ENCODE assay signal across 8 cellular contexts in genomic region chr14:49977126-49977841, GRCh38.
DNase-seq lines count a peak whose midpoint lies in the region; ATAC-seq and TF ChIP-seq lines count a peak whose summit lies in the region.

No MANE protein-coding gene starts in this region.

- ATAC-seq in activated naive CD8-positive, alpha-beta T cell treated with anti-CD3 and anti-CD28 coated beads, Interleukin-2, amount 10 ng/mL, durations not matched to agents 7 days and 5 days (ENCODE audit: low read depth) = peak; percentile 88
- no peak for ATAC-seq in HG02970 (IDR thresholded peaks at IDR 0.05; ENCODE audit: low FRiP score, unreplicated experiment)

- peak; percentile 58 for DNase-seq in GM13977 (ENCODE audit: low spot score)
- no peak for DNase-seq in HFFc6
- peak; percentile 79 for DNase-seq in NOMO-1 treated with dmso at 0.1 percent for 144 hours (lab: John Stamatoyannopoulos, UW; ENCODE audit: unreplicated experiment)
- peak; percentile 42 for DNase-seq in activated naive CD8-positive, alpha-beta T cell treated with anti-CD3 and anti-CD28 coated beads, Interleukin-2, amount 10 ng/mL, durations not matched to agents 7 days and 5 days
- no peak for DNase-seq in erythroblast (lab: John Stamatoyannopoulos, UW)
- DNase-seq in NCI-H187 (lab: John Stamatoyannopoulos, UW) = no peak

- in situ Hi-C loops in GM13977 (cut with MboI; ENCODE audit: low pct_unique_long_range_greater_than_20kb, low sequenced_read_pairs, unreplicated experiment) = no loop called here

- no peaks in the 10 kb centered on the region for H3K36me3 Mint-ChIP-seq in HFFc6 (ENCODE audit: low read depth)
- peaks cover 39% of the 10 kb centered on the region for H3K36me3 Mint-ChIP-seq in activated naive CD8-positive, alpha-beta T cell treated with anti-CD3 and anti-CD28 coated beads, Interleukin-2, amount 10 ng/mL, durations not matched to agents 7 days and 5 days

- H3K4me1 Mint-ChIP-seq in HFFc6 (ENCODE audit: low read depth) = peaks cover 74% of the 10 kb centered on the region
- H3K4me1 Mint-ChIP-seq in activated naive CD8-positive, alpha-beta T cell treated with anti-CD3 and anti-CD28 coated beads, Interleukin-2, amount 10 ng/mL, durations not matched to agents 7 days and 5 days = peaks cover 74% of the 10 kb centered on the region

- no peaks in the 10 kb centered on the region for H3K27me3 ChIP-seq in thymus (ENCODE audit: control insufficient read depth, insufficient read depth)

- H3K9me3 Mint-ChIP-seq in HFFc6 = no peaks in the 10 kb centered on the region
- no peaks in the 10 kb centered on the region for H3K9me3 Mint-ChIP-seq in activated naive CD8-positive, alpha-beta T cell treated with anti-CD3 and anti-CD28 coated beads, Interleukin-2, amount 10 ng/mL, durations not matched to agents 7 days and 5 days

- TF ChIP-seq POLR2A in erythroblast (IDR thresholded peaks at IDR 0.05; ENCODE audit: low read length) = no peak

- H3K27me3 Mint-ChIP-seq in HFFc6 (ENCODE audit: insufficient read depth) = no peaks in the 10 kb centered on the region; the same call in 1 of the 2 replicates
- no peaks in the 10 kb centered on the region for H3K27me3 Mint-ChIP-seq in activated naive CD8-positive, alpha-beta T cell treated with anti-CD3 and anti-CD28 coated beads, Interleukin-2, amount 10 ng/mL, durations not matched to agents 7 days and 5 days

- no peak overlapping the region for H3K4me3 Mint-ChIP-seq in HFFc6
- peak overlapping the region; percentile 87 for H3K4me3 Mint-ChIP-seq in activated naive CD8-positive, alpha-beta T cell treated with anti-CD3 and anti-CD28 coated beads, Interleukin-2, amount 10 ng/mL, durations not matched to agents 7 days and 5 days

- H3K9me3 ChIP-seq in thymus (ENCODE audit: control insufficient read depth) = no peaks in the 10 kb centered on the region

- WGBS in thymus = 84% methylated on average over 5 of the region's 5 CpGs

- no peaks in the 10 kb centered on the region for H3K36me3 ChIP-seq in thymus (ENCODE audit: control insufficient read depth, insufficient read depth)

- peaks cover 13% of the 10 kb centered on the region for H3K4me1 ChIP-seq in thymus (ENCODE audit: control insufficient read depth, insufficient read depth, low read length)

- POLR2A ChIA-PET in activated naive CD8-positive, alpha-beta T cell treated with anti-CD3 and anti-CD28 coated beads, Interleukin-2, amount 10 ng/mL, durations not matched to agents 7 days and 5 days (lab: Charles Lee) = interaction anchor here (0.8 to 9.8 kb wide), 13 partner anchors 14 to 114 kb away, joined by 3 to 310 read pairs (median 6); no protein-coding TSS in a partner anchor

- peak overlapping the region; percentile 59; the same call in 1 of the 2 replicates for H3K27ac Mint-ChIP-seq in HFFc6
- H3K27ac Mint-ChIP-seq in activated naive CD8-positive, alpha-beta T cell treated with anti-CD3 and anti-CD28 coated beads, Interleukin-2, amount 10 ng/mL, durations not matched to agents 7 days and 5 days = peak overlapping the region; percentile 98

- H3K27ac ChIP-seq in thymus (ENCODE audit: low read depth) = peak overlapping the region; percentile 91

- no peak overlapping the region for H3K4me3 ChIP-seq in thymus (ENCODE audit: low read length)

- TF ChIP-seq CTCF in GM13977 (IDR thresholded peaks at IDR 0.05; ENCODE audit: extremely low read depth, insufficient read depth, missing control alignments) (no peak), HFFc6 (IDR thresholded peaks at IDR 0.05) (no peak)

Comparison
In these comparisons a context has a peak if more than half of its experiments do, and no peak if none do; other contexts are left out.
1. DNase-seq: peak in GM13977 (single experiment), NOMO-1 treated with dmso at 0.1 percent for 144 hours (single experiment) and activated naive CD8-positive, alpha-beta T cell treated with anti-CD3 and anti-CD28 coated beads, Interleukin-2, amount 10 ng/mL, durations not matched to agents 7 days and 5 days (single experiment); none in HFFc6 (single experiment), erythroblast (0 of 2) and NCI-H187 (0 of 2).